In the genomic region with DNA sequence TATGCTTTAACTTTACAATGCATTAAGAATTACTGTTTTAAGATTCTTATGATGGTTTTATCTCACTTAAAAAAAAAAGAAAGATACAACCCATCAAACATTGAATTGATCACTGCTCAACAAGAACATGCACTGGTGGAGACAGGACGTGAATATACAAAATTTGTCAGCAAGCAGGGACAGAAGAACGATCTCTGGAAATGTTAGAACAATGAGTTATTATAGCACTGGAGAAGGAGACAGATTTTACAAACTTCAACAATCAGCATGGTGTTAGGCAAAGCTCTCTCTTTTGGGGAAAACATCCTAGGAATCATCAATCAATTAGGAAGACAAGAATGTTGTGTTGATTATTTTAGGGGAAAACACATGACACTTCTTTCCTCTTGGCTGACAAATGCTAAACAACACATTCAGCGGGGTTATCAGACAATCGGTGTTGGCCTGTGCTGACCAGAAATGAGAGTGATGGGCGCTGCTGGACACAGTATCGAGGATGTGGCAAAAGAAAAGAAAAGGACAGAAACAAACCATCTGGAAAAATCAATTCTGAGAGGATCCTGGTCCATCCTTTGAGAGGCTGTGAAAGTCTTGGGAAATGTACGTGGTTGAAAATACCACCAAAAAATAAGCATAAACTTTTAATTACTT, we compare ENCODE assay signal across 17 cellular contexts.
"Had no signal": no experiment of that assay in that cellular context is flagged by ENCODE, and none has a peak within 500 bp of the region (broad histone marks: within the 10 kb centered on the region; RNA-seq: fewer than 3 reads in every experiment).

No MANE protein-coding gene starts in this region.

- H3K27ac ChIP-seq: foreskin keratinocyte, ovary, testis, WERI-Rb-1 had no signal

- ATAC-seq: activated T-cell treated with anti-CD3 and anti-CD28 coated beads, Interleukin-2, amount 50 U/mL, for 72 hours; effector memory CD8-positive, alpha-beta T cell; foreskin keratinocyte; left lobe of liver had no signal

- H3K4me3 Mint-ChIP-seq: activated T-cell treated with anti-CD3 and anti-CD28 coated beads, Interleukin-2, amount 50 U/mL, for 72 hours; effector memory CD8-positive, alpha-beta T cell; stimulated activated naive CD8-positive, alpha-beta T cell treated with anti-CD3 and anti-CD28 coated beads, Interleukin-15, Interleukin-2, amounts not matched to agents 100 ng/mL and 50 ng/mL, for 24 hours had no signal

- H3K9me3 Mint-ChIP-seq: effector memory CD8-positive, alpha-beta T cell; stimulated activated naive CD8-positive, alpha-beta T cell treated with anti-CD3 and anti-CD28 coated beads, Interleukin-15, Interleukin-2, amounts not matched to agents 100 ng/mL and 50 ng/mL, for 24 hours had no signal

- DNase-seq: activated CD4-positive, alpha-beta T cell treated with anti-CD3 and anti-CD28 coated beads for 1 hour; activated CD8-positive, alpha-beta memory T cell treated with anti-CD3 and anti-CD28 coated beads for 24 hours; activated CD8-positive, alpha-beta memory T cell treated with anti-CD3 and anti-CD28 coated beads, Interleukin-2, amount 50 U/mL, for 48 hours; activated effector memory CD4-positive, alpha-beta T cell treated with anti-CD3 and anti-CD28 coated beads, Interleukin-2, amount 50 U/mL, for 16 hours; activated naive CD4-positive, alpha-beta T cell treated with anti-CD3 and anti-CD28 coated beads, Interleukin-2, amount 50 U/mL, for 16 hours; activated T-cell treated with anti-CD3 and anti-CD28 coated beads, Interleukin-2, amount 50 U/mL, for 72 hours; dermis blood vessel endothelial cell; effector memory CD8-positive, alpha-beta T cell; foreskin keratinocyte; ovary; stimulated activated CD4-positive, alpha-beta T cell treated with anti-CD3 and anti-CD28 coated beads, Interleukin-12 subunit alpha, Interleukin-12 subunit beta, amount 100 ng/mL, for 4 hours; stimulated activated CD4-positive, alpha-beta T cell treated with anti-CD3 and anti-CD28 coated beads, Interleukin-1b, Interleukin-23, amount 100 ng/mL, for 48 hours; testis; upper lobe of left lung; WERI-Rb-1 had no signal

- H3K4me1 ChIP-seq: testis had no signal

- H3K36me3 ChIP-seq: ovary, upper lobe of left lung, WERI-Rb-1 had no signal

- H3K27me3 ChIP-seq: foreskin keratinocyte, ovary, testis, upper lobe of left lung had no signal

- H3K9me3 ChIP-seq: ovary, testis, upper lobe of left lung had no signal

- H3K4me3 ChIP-seq: ovary, testis, upper lobe of left lung had no signal
